In genomic region chr14:23419646-23420045, GRCh38 we compare ENCODE assay signal across 9 cellular contexts. TPM values are rescaled to one million over a fixed set of nuclear protein-coding genes. Genes with fewer than 3 reads are reported as not detected.
"Had no signal": no experiment of that assay in that cellular context is flagged by ENCODE, and none has a peak within 500 bp of the region (broad histone marks: within the 10 kb centered on the region; RNA-seq: fewer than 3 reads in every experiment).

No MANE protein-coding gene starts in this region.

RNA-seq across cellular contexts. Expression of gene MYH6, which starts 11.6 kb away (rescaled TPM):
- total RNA-seq: activated B cell treated with CpG ODN at 0.5 μM for 24 hours, bronchial epithelial cell, LHCN-M2, PC-3, Peyer's patch, SJSA1 had no signal
- polyA plus RNA-seq: SK-N-SH had no signal

RNA-seq across cellular contexts. Expression of gene MYH7, which starts 15.8 kb away (rescaled TPM):
- total RNA-seq: activated B cell treated with CpG ODN at 0.5 μM for 24 hours, bronchial epithelial cell, PC-3, SJSA1 had no signal
- polyA plus RNA-seq: SK-N-SH had no signal

RNA-seq across cellular contexts. Expression of gene CMTM5, which starts 42.8 kb away (rescaled TPM):
- total RNA-seq: activated B cell treated with CpG ODN at 0.5 μM for 24 hours; activated CD4-positive, alpha-beta memory T cell treated with anti-CD3 and anti-CD28 coated beads, Interleukin-2, amount 10 ng/mL, durations not matched to agents 7 days and 5 days; activated CD8-positive, alpha-beta memory T cell treated with anti-CD3 and anti-CD28 coated beads, Interleukin-2, amount 10 ng/mL, durations not matched to agents 7 days and 5 days; bronchial epithelial cell; LHCN-M2; PC-3; Peyer's patch; SJSA1 had no signal

RNA-seq across cellular contexts. Expression of gene IL25, which starts 47.0 kb away (rescaled TPM):
- total RNA-seq: activated B cell treated with CpG ODN at 0.5 μM for 24 hours; activated CD4-positive, alpha-beta memory T cell treated with anti-CD3 and anti-CD28 coated beads, Interleukin-2, amount 10 ng/mL, durations not matched to agents 7 days and 5 days; activated CD8-positive, alpha-beta memory T cell treated with anti-CD3 and anti-CD28 coated beads, Interleukin-2, amount 10 ng/mL, durations not matched to agents 7 days and 5 days; bronchial epithelial cell; LHCN-M2; PC-3; Peyer's patch; SJSA1 had no signal
- polyA plus RNA-seq: SK-N-SH had no signal
